ENCODE assay signal across 3 cellular contexts in genomic region chr3:125031544-125031943, GRCh38.
TF ChIP-seq lines count a peak whose summit lies in the region.

No MANE protein-coding gene starts in this region.

TF ChIP-seq in GM12891, 5 proteins besides CTCF, POLR2A, EP300 and RAD21:
- TF ChIP-seq POU2F2 (IDR thresholded peaks at IDR 0.05; ENCODE audit: low read depth, low read length) (no peak), SPI1 (IDR thresholded peaks at IDR 0.05; ENCODE audit: low read depth, low read length) (no peak), POLR2AphosphoS5 (IDR thresholded peaks at IDR 0.05; ENCODE audit: low read depth, low read length) (no peak), PAX5 (IDR thresholded peaks at IDR 0.05; ENCODE audit: insufficient read depth, low read length, severe bottlenecking) (no peak), TAF1 (IDR thresholded peaks at IDR 0.05; ENCODE audit: low read depth, low read length) (no peak)

TF ChIP-seq in HEK293, 187 proteins besides CTCF, POLR2A, EP300 and RAD21:
- TF ChIP-seq ZSCAN4 (tag by site-specific recombination; IDR thresholded peaks at IDR 0.05), result peak; percentile 94
- TF ChIP-seq BCL11B (tag by site-specific recombination; IDR thresholded peaks at IDR 0.05; ENCODE audit: low read depth), result no peak
- peak; percentile 52; the same call in 1 of the 2 replicates for TF ChIP-seq EGR2 (tag by site-specific recombination; IDR thresholded peaks at IDR 0.05; ENCODE audit: low read depth)
- 0 out of 2 replicates have a peak, but pooled peaks have one; percentile 14 for TF ChIP-seq ZNF544 (tag by site-specific recombination; IDR thresholded peaks at IDR 0.05)
- TF ChIP-seq ZNF2 (tag by site-specific recombination; IDR thresholded peaks at IDR 0.05), result no peak
- TF ChIP-seq ZFHX2 (tag by site-specific recombination; conservative IDR thresholded peaks at IDR 0.05), result peak; percentile 60
- no peak for TF ChIP-seq ZNF175 (tag by site-specific recombination; IDR thresholded peaks at IDR 0.05)

TF ChIP-seq in H1, 55 proteins besides CTCF, POLR2A, EP300 and RAD21:
- TF ChIP-seq ATF2 (IDR thresholded peaks at IDR 0.05; ENCODE audit: low read length) (no peak), NANOG (IDR thresholded peaks at IDR 0.05; ENCODE audit: insufficient read depth, low read depth, low read length, poor library complexity, severe bottlenecking) (no peak), GABPA (IDR thresholded peaks at IDR 0.05; ENCODE audit: borderline replicate concordance, insufficient read depth, low read length) (no peak), TBP (IDR thresholded peaks at IDR 0.05; ENCODE audit: low read depth, low read length) (no peak), SUZ12 (IDR thresholded peaks at IDR 0.05; ENCODE audit: low read length) (no peak), POLR2AphosphoS5 (IDR thresholded peaks at IDR 0.05; ENCODE audit: low read depth, low read length) (no peak), CREB1 (IDR thresholded peaks at IDR 0.05) (no peak)
